In the genomic region with DNA sequence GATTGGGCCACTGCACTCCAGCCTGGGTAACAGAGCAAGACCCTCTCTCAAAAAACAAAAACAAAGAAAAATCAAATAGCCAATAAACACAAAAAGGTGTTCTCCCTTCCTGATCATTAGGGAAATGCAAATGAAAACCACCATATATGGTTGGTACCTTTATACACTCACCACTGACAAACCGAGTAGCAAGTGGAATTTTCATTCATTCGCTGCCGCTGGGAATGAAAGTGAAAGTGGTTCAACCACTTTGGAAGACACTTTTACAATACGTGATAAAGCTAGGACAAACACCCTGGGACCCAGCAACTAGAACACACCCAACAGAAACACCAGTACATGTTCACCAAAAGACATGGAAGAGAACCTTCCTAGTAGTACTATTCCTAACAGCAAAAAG, we compare ENCODE assay signal across 10 cellular contexts. TPM values are rescaled to one million over a fixed set of nuclear protein-coding genes. Genes with fewer than 3 reads are reported as not detected.
DNase-seq lines count a peak whose midpoint lies in the region; ATAC-seq lines count a peak whose summit lies in the region.
"Had no signal": no experiment of that assay in that cellular context is flagged by ENCODE, and none has a peak within 500 bp of the region (broad histone marks: within the 10 kb centered on the region; RNA-seq: fewer than 3 reads in every experiment).

No MANE protein-coding gene starts in this region.

- H3K4me3 ChIP-seq in adipocyte (ENCODE audit: low read length): peak overlapping the region; percentile 45

- H3K4me1 ChIP-seq in adipocyte (ENCODE audit: control insufficient read depth, insufficient read depth, low read length): no peaks in the 10 kb centered on the region

- H3K9me3 Mint-ChIP-seq in activated T-cell treated with anti-CD3 and anti-CD28 coated beads, Interleukin-2, amount 50 U/mL, for 4 hours: no peaks in the 10 kb centered on the region
- no peaks in the 10 kb centered on the region for H3K9me3 Mint-ChIP-seq in stimulated activated naive B cell treated with anti-CD40 and anti-IgM and Interleukin-4, amounts not matched to agents 10 μg/mL and 1 μg/mL and 100 μg/mL, for 72 hours

- H3K36me3 Mint-ChIP-seq in activated T-cell treated with anti-CD3 and anti-CD28 coated beads, Interleukin-2, amount 50 U/mL, for 4 hours (ENCODE audit: insufficient read depth): no peaks in the 10 kb centered on the region
- no peaks in the 10 kb centered on the region for H3K36me3 Mint-ChIP-seq in stimulated activated naive B cell treated with anti-CD40 and anti-IgM and Interleukin-4, amounts not matched to agents 10 μg/mL and 1 μg/mL and 100 μg/mL, for 72 hours

- peak; percentile 20 to 33 for ATAC-seq in activated T-cell treated with anti-CD3 and anti-CD28 coated beads, Interleukin-2, amount 50 U/mL, for 4 hours
- peak in 1 of 2 donors; percentile 32 for ATAC-seq in stimulated activated naive B cell treated with anti-CD40 and anti-IgM and Interleukin-4, amounts not matched to agents 10 μg/mL and 1 μg/mL and 100 μg/mL, for 72 hours (replicated peaks)
- no peak for ATAC-seq in GM18498 (IDR thresholded peaks at IDR 0.05; ENCODE audit: unreplicated experiment)

- H3K4me3 Mint-ChIP-seq in activated T-cell treated with anti-CD3 and anti-CD28 coated beads, Interleukin-2, amount 50 U/mL, for 4 hours: peak overlapping the region; percentile 51
- peak overlapping the region; percentile 33 to 51 for H3K4me3 Mint-ChIP-seq in stimulated activated naive B cell treated with anti-CD40 and anti-IgM and Interleukin-4, amounts not matched to agents 10 μg/mL and 1 μg/mL and 100 μg/mL, for 72 hours

- H3K9ac ChIP-seq in adipocyte (ENCODE audit: low read length): no peak overlapping the region

- H3K9me3 ChIP-seq in adipocyte (ENCODE audit: control insufficient read depth, low read length): no peaks in the 10 kb centered on the region

- H3K27me3 ChIP-seq in adipocyte (replicated peaks; ENCODE audit: control insufficient read depth, insufficient read depth, low read length): peaks cover 39% of the 10 kb centered on the region

- DNase-seq in activated T-cell treated with anti-CD3 and anti-CD28 coated beads, Interleukin-2, amount 50 U/mL, for 4 hours: no peak
- no peak for DNase-seq in activated T-cell treated with anti-CD3 and anti-CD28 coated beads, Interleukin-2, amount 50 U/mL, for 1 hour
- DNase-seq in NCI-H2029 treated with DMSO at 0.1 percent for 48 hours (lab: John Stamatoyannopoulos, UW) (peak; percentile 41), adipocyte (ENCODE audit: low read depth) (no peak), NK-92 (lab: John Stamatoyannopoulos, UW; ENCODE audit: unreplicated experiment) (no peak), amniotic stem cell (lab: John Stamatoyannopoulos, UW) (no peak)
- no peak for DNase-seq in stimulated activated naive B cell treated with anti-CD40 and anti-IgM and Interleukin-4, amounts not matched to agents 10 μg/mL and 1 μg/mL and 100 μg/mL, for 72 hours
- DNase-seq: retina; stimulated activated naive CD4-positive, alpha-beta T cell had no signal

- peak overlapping the region; percentile 28 for H3K27ac Mint-ChIP-seq in stimulated activated naive B cell treated with anti-CD40 and anti-IgM and Interleukin-4, amounts not matched to agents 10 μg/mL and 1 μg/mL and 100 μg/mL, for 72 hours

- H3K4me1 Mint-ChIP-seq in activated T-cell treated with anti-CD3 and anti-CD28 coated beads, Interleukin-2, amount 50 U/mL, for 4 hours (ENCODE audit: low read depth): peaks cover 10% of the 10 kb centered on the region
- peaks cover 5 to 9% of the 10 kb centered on the region in 2 donors for H3K4me1 Mint-ChIP-seq in stimulated activated naive B cell treated with anti-CD40 and anti-IgM and Interleukin-4, amounts not matched to agents 10 μg/mL and 1 μg/mL and 100 μg/mL, for 72 hours

- H3K27me3 Mint-ChIP-seq in activated T-cell treated with anti-CD3 and anti-CD28 coated beads, Interleukin-2, amount 50 U/mL, for 4 hours (ENCODE audit: low read depth): no peaks in the 10 kb centered on the region
- H3K27me3 Mint-ChIP-seq in stimulated activated naive B cell treated with anti-CD40 and anti-IgM and Interleukin-4, amounts not matched to agents 10 μg/mL and 1 μg/mL and 100 μg/mL, for 72 hours: no peaks in the 10 kb centered on the region

- no peaks in the 10 kb centered on the region for H3K36me3 ChIP-seq in adipocyte (ENCODE audit: control insufficient read depth, insufficient read depth, low read length, severe bottlenecking)

RNA-seq across cellular contexts. Expression of a gene that starts 21.0 kb away (rescaled TPM):
- total RNA-seq in activated T-cell treated with anti-CD3 and anti-CD28 coated beads, Interleukin-2, amount 50 U/mL, for 4 hours: 1 to 10 TPM in 1 of 3 donors, under 1 TPM in 2; 0.49 to 1.1 (median 0.61) TPM

RNA-seq across cellular contexts. Expression of a gene that starts 27.0 kb away (rescaled TPM):
- 10 to 100 TPM; 19.9 to 20.7 (median 20.6) TPM for total RNA-seq in activated T-cell treated with anti-CD3 and anti-CD28 coated beads, Interleukin-2, amount 50 U/mL, for 4 hours

RNA-seq across cellular contexts. Expression of a gene that starts 55.0 kb away (rescaled TPM):
- 1 to 10 TPM; 2.8 to 4.9 (median 3.7) TPM for total RNA-seq in activated T-cell treated with anti-CD3 and anti-CD28 coated beads, Interleukin-2, amount 50 U/mL, for 4 hours
